Comparison of ENCODE assay signal across 23 cellular contexts in the genomic region with DNA sequence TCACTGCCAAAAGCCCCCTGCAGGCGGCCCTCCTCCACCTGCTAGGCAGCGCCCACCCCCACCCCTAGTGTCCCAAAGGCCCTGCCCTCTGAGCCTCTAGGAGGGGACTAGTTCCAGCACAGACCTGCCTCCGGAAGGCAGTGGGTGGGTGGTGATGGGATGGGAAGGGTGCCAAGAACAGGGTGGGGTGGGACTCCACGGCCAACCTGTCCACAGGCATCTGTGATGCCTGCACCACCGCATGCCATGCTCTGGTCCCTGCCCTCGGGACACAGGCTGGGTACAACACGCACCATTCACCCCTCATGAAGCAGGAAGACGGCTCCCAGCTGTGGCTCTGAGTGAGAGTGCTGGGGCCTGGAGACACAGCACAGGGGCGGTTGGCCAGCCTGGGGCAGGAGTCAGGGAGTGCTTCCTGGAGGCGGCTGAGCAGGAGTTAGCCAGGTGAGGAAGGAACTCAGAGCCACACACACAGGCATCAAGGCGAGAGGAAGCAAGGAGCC.
DNase-seq lines count a peak whose midpoint lies in the region; ATAC-seq, FAIRE-seq and TF ChIP-seq lines count a peak whose summit lies in the region.
"Had no signal": no experiment of that assay in that cellular context is flagged by ENCODE, and none has a peak within 500 bp of the region (broad histone marks: within the 10 kb centered on the region; RNA-seq: fewer than 3 reads in every experiment).

No MANE protein-coding gene starts in this region.

- DNase-seq in left ventricle myocardium superior (peak; percentile 8), heart right ventricle (no peak), WTC11 (ENCODE audit: low spot score) (no peak), keratinocyte (ENCODE audit: low read depth, low spot score) (peak; percentile 73), type B pancreatic cell (ENCODE audit: extremely low spot score, unreplicated experiment) (no peak), H4 (ENCODE audit: low spot score) (no peak), iPS-NIHi7 (ENCODE audit: extremely low spot score) (no peak)
- DNase-seq: C1 segment of cervical spinal cord, DMS79, Karpas-422, MG63, NCI-H1048, NCI-H1436, NCI-H2081, NCI-H2227 treated with DMSO at 0.1 percent for 48 hours, NCI-H524, PC-9 had no signal

- POLR2A ChIA-PET in WTC11 (lab: Charles Lee), result no interaction called here

- peaks cover 0 to 4% (median 0%) of the 10 kb centered on the region in 9 donors for H3K4me1 ChIP-seq in heart right ventricle
- peaks cover 10% of the 10 kb centered on the region for H3K4me1 ChIP-seq in keratinocyte (ENCODE audit: control insufficient read depth, extremely low read depth, insufficient read depth, low read length)
- H3K4me1 ChIP-seq in gastroesophageal sphincter, result peaks cover 0 to 9% (median 0%) of the 10 kb centered on the region in 3 donors

- H3K36me3 Mint-ChIP-seq in WTC11 (peaks cover 10% of the 10 kb centered on the region), type B pancreatic cell (peaks cover 8% of the 10 kb centered on the region)
- H3K36me3 Mint-ChIP-seq: CD8-positive, alpha-beta memory T cell; IgD-negative memory B cell had no signal

- no peak for TF ChIP-seq EP300 in gastroesophageal sphincter (IDR thresholded peaks at IDR 0.05)

- dilution Hi-C loops in keratinocyte (cut with MboI; ENCODE audit: extremely low pct_ligation_motif_present, low sequenced_read_pairs), result no loop called here

- no peak for FAIRE-seq in keratinocyte (lab: Jason Lieb, UNC)
- FAIRE-seq: GM12892, GM18507 had no signal

- H3K4me1 Mint-ChIP-seq in WTC11 (no peaks in the 10 kb centered on the region), type B pancreatic cell (ENCODE audit: unreplicated experiment) (peaks cover 8% of the 10 kb centered on the region)
- H3K4me1 Mint-ChIP-seq: CD8-positive, alpha-beta memory T cell; IgD-negative memory B cell had no signal

- H3K27me3 Mint-ChIP-seq in WTC11 (ENCODE audit: low read depth) (no peaks in the 10 kb centered on the region; the same call in 1 of the 2 replicates), type B pancreatic cell (no peaks in the 10 kb centered on the region)
- H3K27me3 Mint-ChIP-seq: IgD-negative memory B cell had no signal

- peaks cover 0 to 33% (median 6%) of the 10 kb centered on the region in 7 donors for H3K27me3 ChIP-seq in heart right ventricle
- H3K27me3 ChIP-seq in keratinocyte (ENCODE audit: control insufficient read depth, extremely low read depth, insufficient read depth, low read length), result no peaks in the 10 kb centered on the region
- H3K27me3 ChIP-seq in gastroesophageal sphincter, result no peaks in the 10 kb centered on the region
- H3K27me3 ChIP-seq: MG63 had no signal

- WGBS in heart right ventricle, 2 donors, result 61 to 76% methylated on average over 11 of the region's 11 CpGs
- WGBS in gastroesophageal sphincter (ENCODE audit: low coverage in 1 of 2), 2 donors, result 67 to 70% methylated on average over 3 to 4 of the region's 11 CpGs

- CTCF ChIA-PET in WTC11 (lab: Charles Lee), result interaction anchor here (1.1 kb wide), 1 partner anchor 27 kb away, joined by 3 read pairs; no protein-coding TSS in a partner anchor

- H3K27ac ChIP-seq in heart right ventricle (no peak overlapping the region), keratinocyte (ENCODE audit: control insufficient read depth, insufficient read depth, low read length) (no peak overlapping the region), gastroesophageal sphincter (no peak overlapping the region)
- H3K27ac ChIP-seq: PC-9 had no signal

- H4K20me1 ChIP-seq in keratinocyte (ENCODE audit: control insufficient read depth, extremely low read depth, insufficient read depth, low read length), result no peaks in the 10 kb centered on the region

- no peak for ATAC-seq in left ventricle myocardium superior
- ATAC-seq in heart right ventricle, result no peak
- ATAC-seq in WTC11, result no peak
- no peak for ATAC-seq in gastroesophageal sphincter
- ATAC-seq: GM23338 had no signal

- intact Hi-C loops in left ventricle myocardium superior (cut with micrococcal nuclease), result no loop called here
- intact Hi-C loops in heart right ventricle (cut with DNase I), result no loop called here

- H3K4me3 ChIP-seq in heart right ventricle (no peak overlapping the region), keratinocyte (ENCODE audit: control insufficient read depth in 2 of 3, extremely low read depth in 1 of 3, insufficient read depth in 2 of 3, low read depth in 1 of 3, low read length in 3 of 3) (no peak overlapping the region), gastroesophageal sphincter (no peak overlapping the region)
- H3K4me3 ChIP-seq: GM23338, MG63, PC-9 had no signal

- no peak for TF ChIP-seq POLR2A in gastroesophageal sphincter (IDR thresholded peaks at IDR 0.05)

- peaks cover 0 to 22% (median 0%) of the 10 kb centered on the region in 11 donors for H3K9me3 ChIP-seq in heart right ventricle
- H3K9me3 ChIP-seq in keratinocyte (ENCODE audit: control insufficient read depth, low read depth, low read length), result no peaks in the 10 kb centered on the region
- H3K9me3 ChIP-seq in gastroesophageal sphincter, result peaks cover 0 to 16% (median 0%) of the 10 kb centered on the region in 3 donors
- H3K9me3 ChIP-seq: MG63 had no signal

- no peak overlapping the region for H3K9ac ChIP-seq in keratinocyte (ENCODE audit: control insufficient read depth, extremely low read depth, insufficient read depth, low read length)

- TF ChIP-seq CTCF in heart right ventricle (IDR thresholded peaks at IDR 0.05), result no peak
- TF ChIP-seq CTCF in WTC11 (IDR thresholded peaks at IDR 0.05), result no peak
- no peak for TF ChIP-seq CTCF in keratinocyte (optimal IDR thresholded peaks at IDR 0.05 in 1 of 3, IDR thresholded peaks at IDR 0.05 in 1 of 3, conservative IDR thresholded peaks at IDR 0.05 in 1 of 3; ENCODE audit: extremely low read depth in 1 of 3, insufficient read depth in 2 of 3, low read length in 3 of 3)
- no peak for TF ChIP-seq CTCF in type B pancreatic cell (conservative IDR thresholded peaks at IDR 0.05)
- no peak for TF ChIP-seq CTCF in gastroesophageal sphincter (IDR thresholded peaks at IDR 0.05)

- no peaks in the 10 kb centered on the region for H3K9me1 ChIP-seq in keratinocyte (ENCODE audit: control insufficient read depth, extremely low read depth, insufficient read depth, low read length)

- H3K4me2 ChIP-seq in keratinocyte (ENCODE audit: control insufficient read depth, extremely low read depth, insufficient read depth, low read depth, low read length), result no peak overlapping the region
- H3K4me2 ChIP-seq: GM23338, PC-9 had no signal

- H3K4me3 Mint-ChIP-seq in WTC11 (no peak overlapping the region), type B pancreatic cell (no peak overlapping the region)
- H3K4me3 Mint-ChIP-seq: CD8-positive, alpha-beta memory T cell; GM23338; IgD-negative memory B cell had no signal

- peaks cover 12% of the 10 kb centered on the region for H3K9me3 Mint-ChIP-seq in WTC11
- H3K9me3 Mint-ChIP-seq in type B pancreatic cell, result peaks cover 6% of the 10 kb centered on the region

- H3K79me2 ChIP-seq in keratinocyte (ENCODE audit: control insufficient read depth, insufficient read depth, low read length), result no peaks in the 10 kb centered on the region

- H3K27ac Mint-ChIP-seq in WTC11 (0 out of 2 replicates have a peak overlapping the region, but pooled peaks have one; percentile 41), type B pancreatic cell (peak overlapping the region; percentile 51)
- H3K27ac Mint-ChIP-seq: GM23338 had no signal

- no peaks in the 10 kb centered on the region for H3K36me3 ChIP-seq in heart right ventricle
- H3K36me3 ChIP-seq in keratinocyte (ENCODE audit: control insufficient read depth in 2 of 2, extremely low read depth in 1 of 2, insufficient read depth in 2 of 2, low read length in 2 of 2), result no peaks in the 10 kb centered on the region
- peaks cover 0 to 5% of the 10 kb centered on the region in 2 donors for H3K36me3 ChIP-seq in gastroesophageal sphincter
- H3K36me3 ChIP-seq: MG63 had no signal

- H2AFZ ChIP-seq in keratinocyte (ENCODE audit: control insufficient read depth, low read length), result no peak overlapping the region
- H2AFZ ChIP-seq: GM23338, PC-9 had no signal

TF ChIP-seq in WTC11, 78 proteins besides CTCF, POLR2A, EP300 and RAD21:
- no peak for TF ChIP-seq PRRX2 (CRISPR knock-in tag; IDR thresholded peaks at IDR 0.05)
- no peak for TF ChIP-seq KAT7 (CRISPR knock-in tag; IDR thresholded peaks at IDR 0.05; ENCODE audit: borderline replicate concordance)
- no peak for TF ChIP-seq EMX1 (CRISPR knock-in tag; IDR thresholded peaks at IDR 0.05)
- TF ChIP-seq ZNF232 (CRISPR knock-in tag; IDR thresholded peaks at IDR 0.05), result no peak
- no peak for TF ChIP-seq NR2C2 (CRISPR knock-in tag; IDR thresholded peaks at IDR 0.05)
- TF ChIP-seq TCF7 (CRISPR knock-in tag; IDR thresholded peaks at IDR 0.05; ENCODE audit: low read depth), result no peak

Comparison
In these comparisons a context has a peak if more than half of its experiments do, and no peak if none do; other contexts are left out.
1. DNase-seq: peak in left ventricle myocardium superior (single experiment) and keratinocyte (single experiment); none in heart right ventricle (0 of 2), WTC11 (single experiment), type B pancreatic cell (single experiment), H4 (single experiment) and iPS-NIHi7 (single experiment).